In genomic region chr17:64334851-64335250, GRCh38 we compare ENCODE assay signal across 27 cellular contexts. TPM values are rescaled to one million over a fixed set of nuclear protein-coding genes. Genes with fewer than 3 reads are reported as not detected.
A peak's percentile ranks its signal among the peaks of the same experiment; 100 is the strongest.
DNase-seq lines count a peak whose midpoint lies in the region; ATAC-seq and TF ChIP-seq lines count a peak whose summit lies in the region.
"Had no signal": no experiment of that assay in that cellular context is flagged by ENCODE, and none has a peak within 500 bp of the region (broad histone marks: within the 10 kb centered on the region; RNA-seq: fewer than 3 reads in every experiment).

No MANE protein-coding gene starts in this region.

- intact Hi-C loops in ascending aorta (cut with DNase I): no loop called here
- intact Hi-C loops in naive thymus-derived CD4-positive, alpha-beta T cell (cut with micrococcal nuclease): no loop called here
- intact Hi-C loops in thyroid gland (cut with DNase I): no loop called here

- no peak overlapping the region for H3K4me3 ChIP-seq in ascending aorta
- H3K4me3 ChIP-seq in naive thymus-derived CD4-positive, alpha-beta T cell (ENCODE audit: low read length): no peak overlapping the region
- no peak overlapping the region for H3K4me3 ChIP-seq in thyroid gland (replicated peaks in 1 of 3)
- H3K4me3 ChIP-seq: colonic mucosa, smooth muscle cell had no signal

- H3K36me3 ChIP-seq in ascending aorta (no peaks in the 10 kb centered on the region), thyroid gland (no peaks in the 10 kb centered on the region)
- H3K36me3 ChIP-seq in naive thymus-derived CD4-positive, alpha-beta T cell (ENCODE audit: control insufficient read depth in 2 of 3, insufficient read depth in 3 of 3, low read length in 3 of 3): peaks cover 0 to 62% (median 0%) of the 10 kb centered on the region in 3 experiments
- H3K36me3 ChIP-seq: colonic mucosa had no signal

- no peak overlapping the region for H3K4me3 Mint-ChIP-seq in naive thymus-derived CD4-positive, alpha-beta T cell
- H3K4me3 Mint-ChIP-seq: activated CD4-positive, alpha-beta T cell treated with anti-CD3 and anti-CD28 coated beads, Interleukin-2, amount 10 ng/mL, durations not matched to agents 7 days and 5 days; activated T-cell treated with anti-CD3 and anti-CD28 coated beads, Interleukin-2, amount 50 U/mL, for 4 hours; effector memory CD8-positive, alpha-beta T cell; type B pancreatic cell had no signal

- CTCF ChIA-PET in naive thymus-derived CD4-positive, alpha-beta T cell (lab: Charles Lee): no interaction called here

- no peaks in the 10 kb centered on the region for H3K9me3 Mint-ChIP-seq in activated naive CD4-positive, alpha-beta T cell treated with anti-CD3 and anti-CD28 coated beads, Interleukin-2, amount 50 U/mL, for 72 hours
- no peaks in the 10 kb centered on the region for H3K9me3 Mint-ChIP-seq in naive thymus-derived CD4-positive, alpha-beta T cell
- H3K9me3 Mint-ChIP-seq: activated CD4-positive, alpha-beta T cell treated with anti-CD3 and anti-CD28 coated beads, Interleukin-2, amount 10 ng/mL, durations not matched to agents 7 days and 5 days; activated T-cell treated with anti-CD3 and anti-CD28 coated beads, Interleukin-2, amount 50 U/mL, for 4 hours; effector memory CD8-positive, alpha-beta T cell; type B pancreatic cell had no signal

- peaks cover 0 to 28% of the 10 kb centered on the region in 2 donors for H3K4me1 ChIP-seq in ascending aorta
- H3K4me1 ChIP-seq in naive thymus-derived CD4-positive, alpha-beta T cell (ENCODE audit: control insufficient read depth in 2 of 2, insufficient read depth in 2 of 2, low read length in 2 of 2): no peaks in the 10 kb centered on the region
- H3K4me1 ChIP-seq in thyroid gland: peaks cover 9 to 61% of the 10 kb centered on the region in 2 donors
- H3K4me1 ChIP-seq: colonic mucosa had no signal

- peak overlapping the region; percentile 7 to 18 for H3K27ac Mint-ChIP-seq in activated naive CD4-positive, alpha-beta T cell treated with anti-CD3 and anti-CD28 coated beads, Interleukin-2, amount 50 U/mL, for 72 hours
- H3K27ac Mint-ChIP-seq in naive thymus-derived CD4-positive, alpha-beta T cell: peak overlapping the region in 5 of 9 donors; percentile 5 to 84 (median 28)
- H3K27ac Mint-ChIP-seq: activated CD4-positive, alpha-beta T cell treated with anti-CD3 and anti-CD28 coated beads, Interleukin-2, amount 10 ng/mL, durations not matched to agents 7 days and 5 days; type B pancreatic cell had no signal

- no peak for TF ChIP-seq POLR2A in thyroid gland (IDR thresholded peaks at IDR 0.05)

- no peak for TF ChIP-seq CTCF in ascending aorta (IDR thresholded peaks at IDR 0.05)
- TF ChIP-seq CTCF in thyroid gland (IDR thresholded peaks at IDR 0.05): no peak

- POLR2A ChIA-PET in naive thymus-derived CD4-positive, alpha-beta T cell (lab: Charles Lee): interaction anchor here (1.1 kb wide), 1 partner anchor 18 kb away, joined by 3 read pairs; no protein-coding TSS in a partner anchor

- no peaks in the 10 kb centered on the region for H3K36me3 Mint-ChIP-seq in activated naive CD4-positive, alpha-beta T cell treated with anti-CD3 and anti-CD28 coated beads, Interleukin-2, amount 50 U/mL, for 72 hours
- peaks cover 0 to 20% (median 0%) of the 10 kb centered on the region in 5 donors for H3K36me3 Mint-ChIP-seq in naive thymus-derived CD4-positive, alpha-beta T cell
- H3K36me3 Mint-ChIP-seq: type B pancreatic cell had no signal

- no peaks in the 10 kb centered on the region for H3K27me3 ChIP-seq in ascending aorta
- no peaks in the 10 kb centered on the region for H3K27me3 ChIP-seq in naive thymus-derived CD4-positive, alpha-beta T cell (ENCODE audit: control insufficient read depth in 2 of 2, insufficient read depth in 2 of 2, low read length in 2 of 2)
- no peaks in the 10 kb centered on the region for H3K27me3 ChIP-seq in thyroid gland
- H3K27me3 ChIP-seq: colonic mucosa had no signal

- H3K4me1 Mint-ChIP-seq in naive thymus-derived CD4-positive, alpha-beta T cell: peaks cover 3 to 35% (median 25%) of the 10 kb centered on the region in 7 donors
- H3K4me1 Mint-ChIP-seq: activated CD4-positive, alpha-beta T cell treated with anti-CD3 and anti-CD28 coated beads, Interleukin-2, amount 10 ng/mL, durations not matched to agents 7 days and 5 days had no signal

- DNase-seq in activated naive CD4-positive, alpha-beta T cell treated with anti-CD3 and anti-CD28 coated beads, Interleukin-2, amount 50 U/mL, for 72 hours (ENCODE audit: low spot score in 2 of 2): no peak
- no peak for DNase-seq in activated naive CD4-positive, alpha-beta T cell treated with Interleukin-2 at 50 U/mL for 16 hours
- no peak for DNase-seq in ascending aorta (ENCODE audit: low spot score in 2 of 2)
- no peak for DNase-seq in naive thymus-derived CD4-positive, alpha-beta T cell
- DNase-seq in thyroid gland: no peak
- no peak for DNase-seq in activated CD4-positive, alpha-beta T cell treated with anti-CD3 and anti-CD28 coated beads for 48 hours
- no peak for DNase-seq in iPS-NIHi11 (ENCODE audit: low spot score)
- DNase-seq: activated CD4-positive, alpha-beta T cell treated with anti-CD3 and anti-CD28 coated beads, Interleukin-2, amount 10 ng/mL, durations not matched to agents 7 days and 5 days; activated gamma-delta T cell treated with Interleukin-2 at 50 U/mL for 16 hours; activated T-cell treated with anti-CD3 and anti-CD28 coated beads, Interleukin-2, amount 50 U/mL, for 4 hours; amniotic stem cell; colonic mucosa; effector memory CD8-positive, alpha-beta T cell; foreskin fibroblast; head of caudate nucleus; Kasumi-1; MV-4-11; NCI-H146; occipital lobe; SHP77 treated with DMSO at 0.1 percent for 48 hours; stimulated activated CD4-positive, alpha-beta T cell treated with anti-CD3 and anti-CD28 coated beads, Interleukin-2, amount 100 ng/mL, for 24 hours had no signal

- 94 to 100% methylated on average over 10 of the region's 10 CpGs for WGBS in thyroid gland, 2 donors

- H3K9me3 ChIP-seq in ascending aorta: no peaks in the 10 kb centered on the region
- no peaks in the 10 kb centered on the region for H3K9me3 ChIP-seq in naive thymus-derived CD4-positive, alpha-beta T cell (ENCODE audit: control insufficient read depth in 2 of 3, low read length in 3 of 3)
- H3K9me3 ChIP-seq in thyroid gland: no peaks in the 10 kb centered on the region
- H3K9me3 ChIP-seq: colonic mucosa had no signal

- ATAC-seq in activated naive CD4-positive, alpha-beta T cell treated with anti-CD3 and anti-CD28 coated beads, Interleukin-2, amount 50 U/mL, for 72 hours: no peak
- ATAC-seq in naive thymus-derived CD4-positive, alpha-beta T cell: no peak
- ATAC-seq in HG03520 (IDR thresholded peaks at IDR 0.05; ENCODE audit: unreplicated experiment): no peak
- ATAC-seq: activated T-cell treated with anti-CD3 and anti-CD28 coated beads, Interleukin-2, amount 50 U/mL, for 4 hours; effector memory CD8-positive, alpha-beta T cell had no signal

- H3K27ac ChIP-seq in ascending aorta: peak overlapping the region; percentile 69 to 77
- H3K27ac ChIP-seq in naive thymus-derived CD4-positive, alpha-beta T cell (ENCODE audit: low read depth, low read length): no peak overlapping the region
- H3K27ac ChIP-seq in thyroid gland: peak overlapping the region in 2 of 3 donors; percentile 30 to 74
- H3K27ac ChIP-seq: 22Rv1, colonic mucosa, VCaP had no signal

- H3K27me3 Mint-ChIP-seq in naive thymus-derived CD4-positive, alpha-beta T cell: peaks cover 0 to 5% (median 0%) of the 10 kb centered on the region in 5 donors
- H3K27me3 Mint-ChIP-seq: activated CD4-positive, alpha-beta T cell treated with anti-CD3 and anti-CD28 coated beads, Interleukin-2, amount 10 ng/mL, durations not matched to agents 7 days and 5 days; effector memory CD8-positive, alpha-beta T cell had no signal

RNA-seq across cellular contexts. Expression of gene PECAM1, which starts 55.8 kb away (rescaled TPM):
- 10 to 100 TPM in 1 of 2 donors, 1 to 10 TPM in 1; 6.3 to 21.5 TPM for total RNA-seq in activated naive CD4-positive, alpha-beta T cell treated with anti-CD3 and anti-CD28 coated beads, Interleukin-2, amount 50 U/mL, for 72 hours
- total RNA-seq in ascending aorta (325 TPM), thyroid gland (100 to 1,000 TPM in 2 of 4 donors, 10 to 100 TPM in 2; 59.1 to 184 (median 101) TPM)
- 100 to 1,000 TPM in 1 of 5 experiments, 10 to 100 TPM in 4; 10.0 to 224 (median 60.1) TPM for total RNA-seq in naive thymus-derived CD4-positive, alpha-beta T cell
- polyA plus RNA-seq in naive thymus-derived CD4-positive, alpha-beta T cell: 100 to 1,000 TPM in 1 of 2 donors, 10 to 100 TPM in 1; 91.1 to 180 TPM
- total RNA-seq: NCI-H460, smooth muscle cell had no signal
- polyA plus RNA-seq: smooth muscle cell had no signal
